8 cellular contexts compared by ENCODE assay signal in genomic region chr5:112210430-112211005, GRCh38.
A peak's percentile ranks its signal among the peaks of the same experiment; 100 is the strongest.
DNase-seq lines count a peak whose midpoint lies in the region; TF ChIP-seq lines count a peak whose summit lies in the region.

No MANE protein-coding gene starts in this region.

- H3K27ac Mint-ChIP-seq in chondrocyte (ENCODE audit: unreplicated experiment) = no peak overlapping the region
- no peak overlapping the region for H3K27ac Mint-ChIP-seq in activated CD4-positive, alpha-beta memory T cell treated with anti-CD3 and anti-CD28 coated beads, Interleukin-2, amount 10 ng/mL, durations not matched to agents 7 days and 5 days

- no peaks in the 10 kb centered on the region for H3K36me3 Mint-ChIP-seq in chondrocyte (ENCODE audit: low read depth)
- H3K36me3 Mint-ChIP-seq in activated CD4-positive, alpha-beta memory T cell treated with anti-CD3 and anti-CD28 coated beads, Interleukin-2, amount 10 ng/mL, durations not matched to agents 7 days and 5 days (ENCODE audit: low read depth) = no peaks in the 10 kb centered on the region

- no peaks in the 10 kb centered on the region for H3K9me3 ChIP-seq in liver (ENCODE audit: control insufficient read depth in 4 of 4, low read length in 3 of 4)

- H3K9me3 Mint-ChIP-seq in chondrocyte (ENCODE audit: low read depth) = no peaks in the 10 kb centered on the region
- no peaks in the 10 kb centered on the region for H3K9me3 Mint-ChIP-seq in activated CD4-positive, alpha-beta memory T cell treated with anti-CD3 and anti-CD28 coated beads, Interleukin-2, amount 10 ng/mL, durations not matched to agents 7 days and 5 days

- no peak overlapping the region for H3K27ac ChIP-seq in liver (ENCODE audit: low read depth in 1 of 2, low read length in 2 of 2)

- no peaks in the 10 kb centered on the region for H3K4me1 ChIP-seq in liver (ENCODE audit: control insufficient read depth in 4 of 4, insufficient read depth in 4 of 4, low read length in 3 of 4)

- peaks cover 5% of the 10 kb centered on the region for H3K27me3 Mint-ChIP-seq in chondrocyte (ENCODE audit: low read depth)
- H3K27me3 Mint-ChIP-seq in activated CD4-positive, alpha-beta memory T cell treated with anti-CD3 and anti-CD28 coated beads, Interleukin-2, amount 10 ng/mL, durations not matched to agents 7 days and 5 days = peaks cover 21% of the 10 kb centered on the region

- 61% methylated on average over 6 of the region's 6 CpGs for WGBS in liver

- TF ChIP-seq CTCF in chondrocyte (IDR thresholded peaks at IDR 0.05) (peak; percentile 87), liver (IDR thresholded peaks at IDR 0.05; ENCODE audit: low read depth, low read length, missing input control) (peak; percentile 60)

- H3K9ac ChIP-seq in liver (ENCODE audit: low read depth in 1 of 2, low read length in 2 of 2) = no peak overlapping the region

- no peaks in the 10 kb centered on the region for H3K36me3 ChIP-seq in liver (ENCODE audit: control insufficient read depth in 4 of 4, insufficient read depth in 3 of 4, low read depth in 1 of 4, low read length in 3 of 4)

- CTCF ChIA-PET in activated CD4-positive, alpha-beta memory T cell treated with anti-CD3 and anti-CD28 coated beads, Interleukin-2, amount 10 ng/mL, durations not matched to agents 7 days and 5 days (lab: Charles Lee) = interaction anchor here (1.1 kb wide), 1 partner anchor 210 kb away, joined by 6 read pairs; no protein-coding TSS in a partner anchor

- H3K4me1 Mint-ChIP-seq in chondrocyte (ENCODE audit: low read depth) = peaks cover 2% of the 10 kb centered on the region
- H3K4me1 Mint-ChIP-seq in activated CD4-positive, alpha-beta memory T cell treated with anti-CD3 and anti-CD28 coated beads, Interleukin-2, amount 10 ng/mL, durations not matched to agents 7 days and 5 days = no peaks in the 10 kb centered on the region

- no peak overlapping the region for H3K4me3 Mint-ChIP-seq in chondrocyte (ENCODE audit: unreplicated experiment)
- no peak overlapping the region for H3K4me3 Mint-ChIP-seq in activated CD4-positive, alpha-beta memory T cell treated with anti-CD3 and anti-CD28 coated beads, Interleukin-2, amount 10 ng/mL, durations not matched to agents 7 days and 5 days

- DNase-seq in SHP77 (lab: John Stamatoyannopoulos, UW) = peak; percentile 12 to 46
- DNase-seq in SHP77 treated with DMSO at 0.1 percent for 48 hours (lab: John Stamatoyannopoulos, UW) = no peak
- peak; percentile 40 for DNase-seq in NCI-H2227 (lab: John Stamatoyannopoulos, UW; ENCODE audit: unreplicated experiment)
- no peak for DNase-seq in chondrocyte (ENCODE audit: low spot score)
- DNase-seq in NK-92 treated with Interleukin-12 subunit alpha and Interleukin-12 subunit beta, amount 100 ng/mL, for 24 hours (lab: John Stamatoyannopoulos, UW) = no peak
- no peak for DNase-seq in SKM-1 treated with dmso at 0.1 percent for 144 hours (lab: John Stamatoyannopoulos, UW; ENCODE audit: unreplicated experiment)
- no peak for DNase-seq in activated CD4-positive, alpha-beta memory T cell treated with anti-CD3 and anti-CD28 coated beads, Interleukin-2, amount 10 ng/mL, durations not matched to agents 7 days and 5 days

- TF ChIP-seq RAD21 in liver (IDR thresholded peaks at IDR 0.05) = peak; percentile 82 to 86

- H3K4me3 ChIP-seq in liver (ENCODE audit: low read depth in 1 of 3, low read length in 3 of 3) = no peak overlapping the region

- no peaks in the 10 kb centered on the region for H3K27me3 ChIP-seq in liver (ENCODE audit: control insufficient read depth in 4 of 4, insufficient read depth in 4 of 4, low read length in 3 of 4)

- POLR2A ChIA-PET in activated CD4-positive, alpha-beta memory T cell treated with anti-CD3 and anti-CD28 coated beads, Interleukin-2, amount 10 ng/mL, durations not matched to agents 7 days and 5 days (lab: Charles Lee) = no interaction called here

TF ChIP-seq in liver, 16 proteins besides CTCF, POLR2A, EP300 and RAD21:
- no peak for TF ChIP-seq YY1 (IDR thresholded peaks at IDR 0.05)
- no peak for TF ChIP-seq MAX (IDR thresholded peaks at IDR 0.05)
- no peak for TF ChIP-seq ZBTB33 (IDR thresholded peaks at IDR 0.05)
- TF ChIP-seq HNF4A (conservative IDR thresholded peaks at IDR 0.05) = no peak
- TF ChIP-seq ATF3 (IDR thresholded peaks at IDR 0.05) = no peak
- no peak for TF ChIP-seq NR2F2 (IDR thresholded peaks at IDR 0.05)
- TF ChIP-seq TAF1 (conservative IDR thresholded peaks at IDR 0.05) = no peak
- TF ChIP-seq FOXA1 (IDR thresholded peaks at IDR 0.05) = no peak
- TF ChIP-seq REST (IDR thresholded peaks at IDR 0.05) = no peak
- no peak for TF ChIP-seq JUND (IDR thresholded peaks at IDR 0.05)
- TF ChIP-seq GABPA (IDR thresholded peaks at IDR 0.05 in 1 of 2, conservative IDR thresholded peaks at IDR 0.05 in 1 of 2) = no peak
- no peak for TF ChIP-seq EGR1 (IDR thresholded peaks at IDR 0.05; ENCODE audit: low read depth in 2 of 2)
- TF ChIP-seq HNF4G (IDR thresholded peaks at IDR 0.05) = no peak
- no peak for TF ChIP-seq RXRA (IDR thresholded peaks at IDR 0.05)
- no peak for TF ChIP-seq SP1 (IDR thresholded peaks at IDR 0.05)
- no peak for TF ChIP-seq FOXA2 (IDR thresholded peaks at IDR 0.05)

Comparison
In these comparisons a context has a peak if more than half of its experiments do, and no peak if none do; other contexts are left out.
1. DNase-seq: peak in SHP77 (2 of 2) and NCI-H2227 (single experiment); none in SHP77 treated with DMSO at 0.1 percent for 48 hours (single experiment), chondrocyte (single experiment), NK-92 treated with Interleukin-12 subunit alpha and Interleukin-12 subunit beta, amount 100 ng/mL, for 24 hours (single experiment), SKM-1 treated with dmso at 0.1 percent for 144 hours (single experiment) and activated CD4-positive, alpha-beta memory T cell treated with anti-CD3 and anti-CD28 coated beads, Interleukin-2, amount 10 ng/mL, durations not matched to agents 7 days and 5 days (single experiment).